ENCODE assay signal across 19 cellular contexts in genomic region chr10:124168991-124169826, GRCh38.
DNase-seq lines count a peak whose midpoint lies in the region; ATAC-seq and TF ChIP-seq lines count a peak whose summit lies in the region.
"Had no signal": no experiment of that assay in that cellular context is flagged by ENCODE, and none has a peak within 500 bp of the region (broad histone marks: within the 10 kb centered on the region; RNA-seq: fewer than 3 reads in every experiment).

No MANE protein-coding gene starts in this region.

- H3K36me3 ChIP-seq in GM23338 (ENCODE audit: insufficient read depth) (no peaks in the 10 kb centered on the region), spleen (no peaks in the 10 kb centered on the region), esophagus squamous epithelium (no peaks in the 10 kb centered on the region)
- H3K36me3 ChIP-seq: BLaER1 had no signal

- H3K27ac Mint-ChIP-seq in CD14-positive monocyte = peak overlapping the region in 1 of 7 donors; percentile 7
- no peak overlapping the region for H3K27ac Mint-ChIP-seq in GM23338
- H3K27ac Mint-ChIP-seq: CD8-positive, alpha-beta T cell; HFFc6 had no signal

- no peak for TF ChIP-seq CTCF in CD14-positive monocyte (IDR thresholded peaks at IDR 0.05)
- no peak for TF ChIP-seq CTCF in GM23338 (conservative IDR thresholded peaks at IDR 0.05; ENCODE audit: low read depth in 2 of 2)
- no peak for TF ChIP-seq CTCF in spleen (IDR thresholded peaks at IDR 0.05 in 8 of 11, conservative IDR thresholded peaks at IDR 0.05 in 3 of 11)
- TF ChIP-seq CTCF in esophagus squamous epithelium (IDR thresholded peaks at IDR 0.05) = no peak

- H3K27ac ChIP-seq in GM23338 (ENCODE audit: low read depth) = no peak overlapping the region
- no peak overlapping the region for H3K27ac ChIP-seq in spleen
- no peak overlapping the region for H3K27ac ChIP-seq in esophagus squamous epithelium
- H3K27ac ChIP-seq: BLaER1 had no signal

- DNase-seq in CD14-positive monocyte (ENCODE audit: low spot score) = peak; percentile 19
- no peak for DNase-seq in GM23338 (ENCODE audit: low spot score)
- peak; percentile 48 for DNase-seq in islet precursor cell
- DNase-seq in spleen = peak; percentile 62
- no peak for DNase-seq in esophagus squamous epithelium (lab: John Stamatoyannopoulos, UW)
- DNase-seq: Calu3; CD8-positive, alpha-beta T cell; EL; HFFc6; KG1; NCI-H187 treated with DMSO at 0.1 percent for 48 hours; NCI-H2227 treated with DMSO at 0.1 percent for 48 hours; NCI-H524; NCI-H82; OCI-M1; SHP77 treated with DMSO at 0.1 percent for 48 hours had no signal

- H3K36me3 Mint-ChIP-seq in CD14-positive monocyte (peaks cover 0 to 3% of the 10 kb centered on the region in 2 donors), GM23338 (ENCODE audit: low read depth) (no peaks in the 10 kb centered on the region)
- H3K36me3 Mint-ChIP-seq: CD8-positive, alpha-beta T cell had no signal

- no peaks in the 10 kb centered on the region for H4K20me1 ChIP-seq in GM23338 (replicated peaks; ENCODE audit: insufficient read depth)
- H4K20me1 ChIP-seq: BLaER1 had no signal

- H3K4me3 Mint-ChIP-seq in CD14-positive monocyte = no peak overlapping the region
- H3K4me3 Mint-ChIP-seq in GM23338 = no peak overlapping the region
- H3K4me3 Mint-ChIP-seq: CD8-positive, alpha-beta T cell; HFFc6 had no signal

- intact Hi-C loops in CD14-positive monocyte (cut with micrococcal nuclease) (no loop called here), spleen (cut with DNase I; ENCODE audit: low total_unique reads) (no loop called here), esophagus squamous epithelium (cut with DNase I) (no loop called here)

- H3K4me1 Mint-ChIP-seq in CD14-positive monocyte = peaks cover 3% of the 10 kb centered on the region
- H3K4me1 Mint-ChIP-seq in GM23338 = peaks cover 5% of the 10 kb centered on the region

- no peaks in the 10 kb centered on the region for H3K79me2 ChIP-seq in GM23338 (replicated peaks; ENCODE audit: insufficient read depth)

- whole genome bisulfite sequencing in spleen, 5 donors = 88 to 96% (median 91%) methylated on average over 15 to 17 of the region's 17 CpGs
- 88 to 93% methylated on average over 5 to 11 of the region's 17 CpGs for WGBS in esophagus squamous epithelium, 2 donors

- peak; percentile 52; the same call in 2 of the 3 replicates for ATAC-seq in GM23338
- no peak for ATAC-seq in HG03521 (IDR thresholded peaks at IDR 0.05; ENCODE audit: unreplicated experiment)
- ATAC-seq in HG02571 (IDR thresholded peaks at IDR 0.05; ENCODE audit: unreplicated experiment) = no peak
- ATAC-seq: CD8-positive, alpha-beta T cell had no signal

- H3K9me3 ChIP-seq in spleen (no peaks in the 10 kb centered on the region), esophagus squamous epithelium (no peaks in the 10 kb centered on the region)

- H2AFZ ChIP-seq in GM23338 = no peak overlapping the region

- no peak overlapping the region for H3K4me2 ChIP-seq in GM23338
- H3K4me2 ChIP-seq: BLaER1 had no signal

- H3K4me3 ChIP-seq in GM23338 (no peak overlapping the region), spleen (no peak overlapping the region), esophagus squamous epithelium (no peak overlapping the region)
- H3K4me3 ChIP-seq: BLaER1 had no signal

- TF ChIP-seq POLR2A in spleen (IDR thresholded peaks at IDR 0.05) (no peak), esophagus squamous epithelium (IDR thresholded peaks at IDR 0.05) (no peak)

- H3K27me3 ChIP-seq in GM23338 (ENCODE audit: insufficient read depth) (no peaks in the 10 kb centered on the region), spleen (replicated peaks in 1 of 7) (no peaks in the 10 kb centered on the region), esophagus squamous epithelium (no peaks in the 10 kb centered on the region)
- H3K27me3 ChIP-seq: BLaER1 had no signal

- H3K27me3 Mint-ChIP-seq in CD14-positive monocyte (ENCODE audit: low read depth in 3 of 3) (peaks cover 12 to 20% (median 19%) of the 10 kb centered on the region in 3 donors), GM23338 (ENCODE audit: insufficient read depth, low read depth, poor library complexity) (peaks cover 11% of the 10 kb centered on the region)

- no peaks in the 10 kb centered on the region for H3K4me1 ChIP-seq in GM23338 (ENCODE audit: insufficient read depth)
- no peaks in the 10 kb centered on the region for H3K4me1 ChIP-seq in spleen
- no peaks in the 10 kb centered on the region for H3K4me1 ChIP-seq in esophagus squamous epithelium
- H3K4me1 ChIP-seq: BLaER1 had no signal

- H3F3A ChIP-seq in GM23338 (replicated peaks; ENCODE audit: low read depth) = no peaks in the 10 kb centered on the region

- H3K9me2 ChIP-seq in GM23338 (ENCODE audit: insufficient read depth) = no peaks in the 10 kb centered on the region

- H3K9me3 Mint-ChIP-seq in CD14-positive monocyte = peaks cover 7 to 18% (median 11%) of the 10 kb centered on the region in 7 donors
- H3K9me3 Mint-ChIP-seq in GM23338 = no peaks in the 10 kb centered on the region; the same call in 2 of the 3 replicates
- H3K9me3 Mint-ChIP-seq: CD8-positive, alpha-beta T cell had no signal

TF ChIP-seq in GM23338, 12 proteins besides CTCF, POLR2A, EP300 and RAD21 (continues in another document):
- TF ChIP-seq STAT1 (IDR thresholded peaks at IDR 0.05; ENCODE audit: unreplicated experiment) = no peak
- no peak for TF ChIP-seq ZNF331 (CRISPR knock-in tag; IDR thresholded peaks at IDR 0.05; ENCODE audit: low read depth)
- no peak for TF ChIP-seq JUNB (IDR thresholded peaks at IDR 0.05; ENCODE audit: unreplicated experiment)
- TF ChIP-seq ZNF114 (CRISPR knock-in tag; IDR thresholded peaks at IDR 0.05) = no peak
- no peak for TF ChIP-seq POLR2AphosphoS5 (IDR thresholded peaks at IDR 0.05; ENCODE audit: low read depth)
- no peak for TF ChIP-seq NANOG (IDR thresholded peaks at IDR 0.05; ENCODE audit: borderline replicate concordance)
- TF ChIP-seq CREB1 (CRISPR knock-in tag; IDR thresholded peaks at IDR 0.05; ENCODE audit: low read depth) = no peak
- TF ChIP-seq ETS1 (IDR thresholded peaks at IDR 0.05) = no peak
- TF ChIP-seq REST (IDR thresholded peaks at IDR 0.05; ENCODE audit: unreplicated experiment) = no peak
- no peak for TF ChIP-seq EZH2phosphoT487 (IDR thresholded peaks at IDR 0.05; ENCODE audit: unreplicated experiment)

Comparison
In these comparisons a context has a peak if more than half of its experiments do, and no peak if none do; other contexts are left out.
1. DNase-seq: peak in CD14-positive monocyte (single experiment), islet precursor cell (single experiment) and spleen (single experiment); none in GM23338 (single experiment) and esophagus squamous epithelium (single experiment).